ENCODE assay signal across 13 cellular contexts in genomic region chr22:30943368-30943767, GRCh38. TPM values are rescaled to one million over a fixed set of nuclear protein-coding genes. Genes with fewer than 3 reads are reported as not detected.
A peak's percentile ranks its signal among the peaks of the same experiment; 100 is the strongest.
DNase-seq lines count a peak whose midpoint lies in the region; ATAC-seq and TF ChIP-seq lines count a peak whose summit lies in the region.
"Had no signal": no experiment of that assay in that cellular context is flagged by ENCODE, and none has a peak within 500 bp of the region (broad histone marks: within the 10 kb centered on the region; RNA-seq: fewer than 3 reads in every experiment).

No MANE protein-coding gene starts in this region.

- in situ Hi-C loops in G401 (cut with HindIII; ENCODE audit: low sequenced_read_pairs), result no loop called here

- DNase-seq in stimulated activated naive CD4-positive, alpha-beta T cell (lab: John Stamatoyannopoulos, UW), result peak; percentile 39 to 79 (median 63)
- DNase-seq in stimulated activated naive CD4-positive, alpha-beta T cell treated with Interleukin-2 at 50 U/mL for 16 hours (lab: John Stamatoyannopoulos, UW), result no peak
- peak; percentile 68 for DNase-seq in activated CD8-positive, alpha-beta T cell treated with anti-CD3 and anti-CD28 coated beads for 36 hours
- DNase-seq in effector memory CD8-positive, alpha-beta T cell, result peak; percentile 45 to 61 (median 55)
- no peak for DNase-seq in G401 (ENCODE audit: low spot score)
- DNase-seq: body of pancreas, DMS153, foreskin melanocyte, mesenchymal stem cell, MM.1S had no signal

- no peaks in the 10 kb centered on the region for H3K27me3 Mint-ChIP-seq in activated CD8-positive, alpha-beta T cell treated with anti-CD3 and anti-CD28 coated beads for 36 hours
- no peaks in the 10 kb centered on the region for H3K27me3 Mint-ChIP-seq in effector memory CD8-positive, alpha-beta T cell

- peak overlapping the region; percentile 23 for H3K27ac Mint-ChIP-seq in activated CD8-positive, alpha-beta T cell treated with anti-CD3 and anti-CD28 coated beads for 36 hours
- H3K27ac Mint-ChIP-seq in effector memory CD8-positive, alpha-beta T cell, result peak overlapping the region in 1 of 2 donors; percentile 10

- CTCF ChIA-PET in activated CD8-positive, alpha-beta T cell treated with anti-CD3 and anti-CD28 coated beads for 36 hours (lab: Charles Lee), result interaction anchor here (5.9 kb wide), 1 partner anchor 140 kb away, joined by 44 read pairs; the partner anchor contains the start of gene SMTN

- no peak for TF ChIP-seq CTCF in activated CD8-positive, alpha-beta T cell treated with anti-CD3 and anti-CD28 coated beads for 36 hours (IDR thresholded peaks at IDR 0.05)

- POLR2A ChIA-PET in activated CD8-positive, alpha-beta T cell treated with anti-CD3 and anti-CD28 coated beads for 36 hours (lab: Charles Lee), result no interaction called here

- ATAC-seq in activated CD8-positive, alpha-beta T cell treated with anti-CD3 and anti-CD28 coated beads for 36 hours, result peak; percentile 61
- ATAC-seq in effector memory CD8-positive, alpha-beta T cell (replicated peaks), result peak; percentile 93
- ATAC-seq in GM18517 (IDR thresholded peaks at IDR 0.05; ENCODE audit: unreplicated experiment), result no peak
- ATAC-seq in HG03159 (IDR thresholded peaks at IDR 0.05; ENCODE audit: unreplicated experiment), result no peak
- no peak for ATAC-seq in GM19452 (IDR thresholded peaks at IDR 0.05; ENCODE audit: unreplicated experiment)
- ATAC-seq: body of pancreas had no signal

- no peaks in the 10 kb centered on the region for H3K9me3 Mint-ChIP-seq in activated CD8-positive, alpha-beta T cell treated with anti-CD3 and anti-CD28 coated beads for 36 hours
- H3K9me3 Mint-ChIP-seq in effector memory CD8-positive, alpha-beta T cell, result no peaks in the 10 kb centered on the region

- intact Hi-C loops in activated CD8-positive, alpha-beta T cell treated with anti-CD3 and anti-CD28 coated beads for 36 hours (cut with micrococcal nuclease), result loop anchor here (5.0 kb wide), 1 partner anchor 139 kb away; the partner anchor contains the start of gene SMTN

- H3K4me1 Mint-ChIP-seq in activated CD8-positive, alpha-beta T cell treated with anti-CD3 and anti-CD28 coated beads for 36 hours (ENCODE audit: low read depth), result peaks cover 69% of the 10 kb centered on the region
- peaks cover 39 to 40% of the 10 kb centered on the region in 2 donors for H3K4me1 Mint-ChIP-seq in effector memory CD8-positive, alpha-beta T cell (ENCODE audit: low read depth in 2 of 2)

- H3K36me3 Mint-ChIP-seq in activated CD8-positive, alpha-beta T cell treated with anti-CD3 and anti-CD28 coated beads for 36 hours (ENCODE audit: low read depth), result peaks cover 62% of the 10 kb centered on the region
- H3K36me3 Mint-ChIP-seq in effector memory CD8-positive, alpha-beta T cell (ENCODE audit: insufficient read depth), result peaks cover 56% of the 10 kb centered on the region

- H3K4me3 Mint-ChIP-seq in activated CD8-positive, alpha-beta T cell treated with anti-CD3 and anti-CD28 coated beads for 36 hours, result no peak overlapping the region
- H3K4me3 Mint-ChIP-seq in effector memory CD8-positive, alpha-beta T cell, result peak overlapping the region; percentile 7 to 50

RNA-seq across cellular contexts. Expression of gene MORC2, which starts 25.2 kb away (rescaled TPM):
- 10 to 100 TPM; 20.8 to 23.0 TPM for total RNA-seq in activated CD8-positive, alpha-beta T cell treated with anti-CD3 and anti-CD28 coated beads for 36 hours
- 17.5 and 28.8 TPM in 2 replicates for total RNA-seq in G401 (2014; rRNA removed; shearing (Covaris generic))

RNA-seq across cellular contexts. Expression of gene TUG1, which starts 25.7 kb away (rescaled TPM):
- total RNA-seq in activated CD8-positive, alpha-beta T cell treated with anti-CD3 and anti-CD28 coated beads for 36 hours, result 10 to 100 TPM; 45.2 to 45.7 TPM
- 34.4 and 41.8 TPM in 2 replicates for total RNA-seq in G401 (2014; rRNA removed; shearing (Covaris generic))

Comparison
In these comparisons a context has a peak if more than half of its experiments do, and no peak if none do; other contexts are left out.
1. DNase-seq: peak in stimulated activated naive CD4-positive, alpha-beta T cell (6 of 6), activated CD8-positive, alpha-beta T cell treated with anti-CD3 and anti-CD28 coated beads for 36 hours (single experiment) and effector memory CD8-positive, alpha-beta T cell (3 of 3); none in stimulated activated naive CD4-positive, alpha-beta T cell treated with Interleukin-2 at 50 U/mL for 16 hours (single experiment) and G401 (single experiment).
2. ATAC-seq: peak in activated CD8-positive, alpha-beta T cell treated with anti-CD3 and anti-CD28 coated beads for 36 hours (single experiment) and effector memory CD8-positive, alpha-beta T cell (single experiment); none in GM18517 (single experiment), HG03159 (single experiment) and GM19452 (single experiment).